ENCODE assay signal across 27 cellular contexts in the genomic region with DNA sequence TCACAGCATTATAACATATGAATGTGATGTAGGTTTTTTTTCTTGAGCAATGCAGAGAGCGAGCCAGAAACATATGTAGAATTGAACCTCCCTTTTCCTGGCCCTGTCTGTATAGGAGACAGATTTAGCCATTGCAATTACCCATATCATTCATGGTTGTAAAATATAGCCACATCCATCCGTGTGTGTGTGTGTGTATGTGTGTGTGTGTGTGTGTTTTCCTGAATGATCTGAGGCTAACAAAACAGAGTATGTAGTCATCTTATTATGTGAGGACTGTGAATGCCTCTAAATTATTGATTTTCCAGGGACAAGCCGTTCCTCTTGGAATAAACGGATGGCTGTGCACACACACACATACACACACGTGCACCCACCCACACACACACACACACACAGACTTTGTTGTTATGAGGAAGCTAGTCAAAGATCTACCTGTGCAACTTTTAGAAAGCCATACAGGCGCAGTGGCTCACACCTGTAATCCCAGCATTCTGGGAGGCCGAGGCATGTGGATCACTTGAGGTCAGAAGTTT. TPM values are rescaled to one million over a fixed set of nuclear protein-coding genes. Genes with fewer than 3 reads are reported as not detected.
A peak's percentile ranks its signal among the peaks of the same experiment; 100 is the strongest.
DNase-seq lines count a peak whose midpoint lies in the region; ATAC-seq, FAIRE-seq and TF ChIP-seq lines count a peak whose summit lies in the region.
"Had no signal": no experiment of that assay in that cellular context is flagged by ENCODE, and none has a peak within 500 bp of the region (broad histone marks: within the 10 kb centered on the region; RNA-seq: fewer than 3 reads in every experiment).

No MANE protein-coding gene starts in this region.

- no peak overlapping the region for H3K9ac ChIP-seq in HepG2 (ENCODE audit: insufficient read depth, low read depth, low read length)
- H3K9ac ChIP-seq: GM23248 had no signal

- H3K4me3 ChIP-seq in HepG2 (replicated peaks in 1 of 3; ENCODE audit: insufficient read depth in 1 of 3, low read depth in 2 of 3, low read length in 3 of 3): no peak overlapping the region
- no peak overlapping the region for H3K4me3 ChIP-seq in prostate gland
- H3K4me3 ChIP-seq: GM23248, SJCRH30 had no signal

- DNase-seq in DMS153 (lab: John Stamatoyannopoulos, UW) (peak; percentile 22), DMS153 treated with DMSO at 0.1 percent for 48 hours (lab: John Stamatoyannopoulos, UW; ENCODE audit: unreplicated experiment) (no peak), NCI-H146 treated with DMSO at 0.1 percent for 48 hours (lab: John Stamatoyannopoulos, UW; ENCODE audit: unreplicated experiment) (peak; percentile 22), HepG2 (ENCODE audit: low spot score) (no peak), prostate gland (ENCODE audit: low spot score) (peak; percentile 46), KG1 (lab: John Stamatoyannopoulos, UW) (no peak), amniotic stem cell (lab: John Stamatoyannopoulos, UW) (no peak)
- DNase-seq: 8988T; ACHN; BE2C; Calu3; CD8-positive, alpha-beta memory T cell; GM23248; H9; HFFc6; NCI-H1092; NCI-H1417 treated with DMSO at 0.1 percent for 48 hours; NCI-H1930; NCI-H345; NCI-H510A treated with DMSO at 0.1 percent for 48 hours; NCI-H774; PC-3; SJCRH30 had no signal

- peaks cover 3% of the 10 kb centered on the region; the same call in 1 of the 2 replicates for H3K9me3 ChIP-seq in HepG2 (ENCODE audit: low read length)
- H3K9me3 ChIP-seq in prostate gland: no peaks in the 10 kb centered on the region
- H3K9me3 ChIP-seq: BE2C had no signal

- no peak overlapping the region for H2AFZ ChIP-seq in HepG2 (ENCODE audit: low read length)
- H2AFZ ChIP-seq: GM23248 had no signal

- ATAC-seq in HepG2 (no peak; the same call in 2 of the 3 replicates), HG03159 (IDR thresholded peaks at IDR 0.05; ENCODE audit: unreplicated experiment) (no peak)
- ATAC-seq: PC-3, SK-N-SH treated with all-trans-retinoic acid at 6 μM for 48 hours had no signal

- no TSS peak for BruUV-seq in HepG2 (replicated peaks; lab: Mats Ljungman, UMichigan)

- 20% methylated on average over 7 of the region's 7 CpGs for WGBS in HepG2 (ENCODE audit: low lambda C conversion rate)
- 74% methylated on average over 7 of the region's 7 CpGs for WGBS in prostate gland

- H3K27ac ChIP-seq in HepG2 (ENCODE audit: extremely low read length, insufficient read depth, low read length) (no peak overlapping the region), prostate gland (no peak overlapping the region)
- H3K27ac ChIP-seq: GM23248, HL-60, SJCRH30 had no signal

- in situ Hi-C loops in HepG2 (cut with HindIII; ENCODE audit: extremely low pct_ligation_motif_present, low pct_unique_long_range_greater_than_20kb): no loop called here

- no peak for TF ChIP-seq EP300 in HepG2 (IDR thresholded peaks at IDR 0.05; ENCODE audit: low read depth in 2 of 2, low read length in 2 of 2)
- TF ChIP-seq EP300 in HepG2 (CRISPR knock-in tag; IDR thresholded peaks at IDR 0.05; ENCODE audit: borderline replicate concordance): no peak

- H3K4me2 ChIP-seq in HepG2 (ENCODE audit: low read depth, low read length): no peak overlapping the region

- H3K4me1 ChIP-seq in HepG2 (ENCODE audit: insufficient read depth, low read length) (peaks cover 48% of the 10 kb centered on the region), prostate gland (replicated peaks) (no peaks in the 10 kb centered on the region)
- H3K4me1 ChIP-seq: BE2C had no signal

- CTCF ChIA-PET in HepG2 (lab: Yijun Ruan, JAX; ENCODE audit: low intra/inter-chr PET ratio, low total read pairs): no interaction called here

- TF ChIP-seq CTCF in HepG2 (CRISPR knock-in tag; IDR thresholded peaks at IDR 0.05): no peak
- TF ChIP-seq CTCF in prostate gland (IDR thresholded peaks at IDR 0.05): no peak

- H3K27me3 ChIP-seq in HepG2 (ENCODE audit: control insufficient read depth in 1 of 2, insufficient read depth in 2 of 2, low read length in 2 of 2) (peaks cover 0 to 7% of the 10 kb centered on the region in 2 experiments; a peak in 1 of 5 replicates), prostate gland (replicated peaks; ENCODE audit: insufficient read depth) (no peaks in the 10 kb centered on the region)
- H3K27me3 ChIP-seq: BE2C, SJCRH30 had no signal

- intact Hi-C loops in HepG2 (cut with micrococcal nuclease; ENCODE audit: unreplicated experiment) (no loop called here), prostate gland (cut with DNase I) (no loop called here)

- no peaks in the 10 kb centered on the region for H4K20me1 ChIP-seq in HepG2 (ENCODE audit: insufficient read depth, low read length)

- no peak for FAIRE-seq in HepG2 (lab: Jason Lieb, UNC)
- FAIRE-seq: GM18507 had no signal

- TF ChIP-seq POLR2A in HepG2 (IDR thresholded peaks at IDR 0.05; ENCODE audit: insufficient read depth in 1 of 2, low read depth in 2 of 2, low read length in 2 of 2) (no peak), prostate gland (IDR thresholded peaks at IDR 0.05) (no peak)

- TF ChIP-seq RAD21 in HepG2 (CRISPR knock-in tag; IDR thresholded peaks at IDR 0.05): no peak

- H3K79me2 ChIP-seq in HepG2 (ENCODE audit: insufficient read depth, low read length): no peaks in the 10 kb centered on the region

- POLR2A ChIA-PET in HepG2 (lab: Yijun Ruan, JAX): interaction anchor here (1.0 kb wide), 1 partner anchor 11 kb away, joined by 3 read pairs; no protein-coding TSS in a partner anchor

- H3K36me3 ChIP-seq in HepG2 (replicated peaks in 1 of 2; ENCODE audit: control insufficient read depth in 1 of 2, insufficient read depth in 2 of 2, low read length in 2 of 2): no peaks in the 10 kb centered on the region
- no peaks in the 10 kb centered on the region for H3K36me3 ChIP-seq in prostate gland
- H3K36me3 ChIP-seq: BE2C, SJCRH30 had no signal

TF ChIP-seq in HepG2, 621 proteins besides CTCF, POLR2A, EP300 and RAD21 (continues in another document):
- peak; percentile 39; the same call in 1 of the 2 replicates for TF ChIP-seq ONECUT2 (CRISPR knock-in tag; IDR thresholded peaks at IDR 0.05)
- no peak for TF ChIP-seq ZNF780A (CRISPR knock-in tag; IDR thresholded peaks at IDR 0.05)
- TF ChIP-seq, protein P1, sequence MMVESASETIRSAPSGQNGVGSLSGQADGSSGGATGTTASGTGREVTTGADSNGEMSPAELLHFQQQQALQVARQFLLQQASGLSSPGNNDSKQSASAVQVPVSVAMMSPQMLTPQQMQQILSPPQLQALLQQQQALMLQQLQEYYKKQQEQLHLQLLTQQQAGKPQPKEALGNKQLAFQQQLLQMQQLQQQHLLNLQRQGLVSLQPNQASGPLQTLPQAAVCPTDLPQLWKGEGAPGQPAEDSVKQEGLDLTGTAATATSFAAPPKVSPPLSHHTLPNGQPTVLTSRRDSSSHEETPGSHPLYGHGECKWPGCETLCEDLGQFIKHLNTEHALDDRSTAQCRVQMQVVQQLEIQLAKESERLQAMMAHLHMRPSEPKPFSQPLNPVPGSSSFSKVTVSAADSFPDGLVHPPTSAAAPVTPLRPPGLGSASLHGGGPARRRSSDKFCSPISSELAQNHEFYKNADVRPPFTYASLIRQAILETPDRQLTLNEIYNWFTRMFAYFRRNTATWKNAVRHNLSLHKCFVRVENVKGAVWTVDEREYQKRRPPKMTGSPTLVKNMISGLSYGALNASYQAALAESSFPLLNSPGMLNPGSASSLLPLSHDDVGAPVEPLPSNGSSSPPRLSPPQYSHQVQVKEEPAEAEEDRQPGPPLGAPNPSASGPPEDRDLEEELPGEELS (CRISPR knock-in tag; IDR thresholded peaks at IDR 0.05): no peak
- no peak for TF ChIP-seq ZNF337 (CRISPR knock-in tag; IDR thresholded peaks at IDR 0.05; ENCODE audit: borderline replicate concordance, low read depth)

RNA-seq across cellular contexts. Expression of gene DENND1A, which starts 11.7 kb away (rescaled TPM):
- 14.8 and 15.6 TPM in 2 replicates for total RNA-seq in HepG2 (2016; rRNA removed; fragmentation: Illumina TruSeq; extraction: Trizol)
- total RNA-seq in HepG2 (2016; cell fraction: cytosol; rRNA removed; fragmentation: Illumina TruSeq; extraction: Trizol; ENCODE audit: low read depth): 23.4 and 25.6 TPM in 2 replicates
- 16.1 and 16.3 TPM in 2 replicates for total RNA-seq in HepG2 (2016; cell fraction: insoluble cytoplasmic fraction; rRNA removed; fragmentation: Illumina TruSeq; extraction: Trizol)
- total RNA-seq in HepG2 (2016; cell fraction: membrane; rRNA removed; fragmentation: Illumina TruSeq; extraction: Trizol): 44.3 and 49.4 TPM in 2 replicates
- total RNA-seq in HepG2 (2016; cell fraction: nucleus; rRNA removed; fragmentation: Illumina TruSeq; extraction: Trizol): 15.1 and 18.6 TPM in 2 replicates
- polyA plus RNA-seq in HepG2 (2011; rRNA removed): 26.5 and 30.1 TPM in 2 replicates
- polyA plus RNA-seq in HepG2 (2011; cell fraction: cytosol; rRNA removed): 20.1 and 28.8 TPM in 2 replicates
- polyA plus RNA-seq in HepG2 (2011; cell fraction: nucleus; rRNA removed): 47.6 and 49.8 TPM in 2 replicates
- 21.0 and 36.9 TPM in 2 replicates for polyA plus RNA-seq in HepG2 (2012)
- 43.8 and 44.4 TPM in 2 replicates for polyA plus RNA-seq in HepG2 (2016; cell fraction: cytosol; fragmentation: Illumina TruSeq; extraction: Trizol; ENCODE audit: low read depth)
- 22.2 and 25.7 TPM in 2 replicates for polyA plus RNA-seq in HepG2 (2016; cell fraction: insoluble cytoplasmic fraction; fragmentation: Illumina TruSeq; extraction: Trizol; ENCODE audit: low read depth)
- polyA plus RNA-seq in HepG2 (2016; cell fraction: membrane; fragmentation: Illumina TruSeq; extraction: Trizol; ENCODE audit: low read depth): 60.1 and 62.7 TPM in 2 replicates
- polyA plus RNA-seq in HepG2 (2016; cell fraction: nucleus; fragmentation: Illumina TruSeq; extraction: Trizol; ENCODE audit: insufficient read depth, low read depth): 19.7 and 22.6 TPM in 2 replicates
- 109 and 119 TPM in 2 replicates for polyA minus RNA-seq in HepG2 (2011; rRNA and poly(A)+ RNA removed; ENCODE audit: low replicate concordance)
- polyA minus RNA-seq in HepG2 (2011; cell fraction: cytosol; rRNA and poly(A)+ RNA removed): 20.6 and 22.8 TPM in 2 replicates
- 61.7 and 62.4 TPM in 2 replicates for polyA minus RNA-seq in HepG2 (2011; cell fraction: nucleus; rRNA and poly(A)+ RNA removed)
- 10 to 100 TPM; 18.9 to 26.8 TPM for total RNA-seq in prostate gland

Comparison
In these comparisons a context has a peak if more than half of its experiments do, and no peak if none do; other contexts are left out.
1. DNase-seq: peak in DMS153 (single experiment), NCI-H146 treated with DMSO at 0.1 percent for 48 hours (single experiment) and prostate gland (single experiment); none in DMS153 treated with DMSO at 0.1 percent for 48 hours (single experiment), HepG2 (single experiment), KG1 (single experiment) and amniotic stem cell (single experiment).